ENCODE assay signal across 1 cellular context in genomic region chr13:106072014-106072413, GRCh38.
TF ChIP-seq lines count a peak whose summit lies in the region.

No MANE protein-coding gene starts in this region.

TF ChIP-seq in SK-N-SH, 30 proteins besides CTCF, POLR2A, EP300 and RAD21 (continued from another document):
- peak; percentile 74; the same call in 1 of the 2 replicates for TF ChIP-seq REST (IDR thresholded peaks at IDR 0.05; ENCODE audit: low read depth, low read length)
- no peak for TF ChIP-seq TAF1 (IDR thresholded peaks at IDR 0.05; ENCODE audit: borderline replicate concordance, low read depth, low read length)
- TF ChIP-seq FOXM1 (IDR thresholded peaks at IDR 0.05; ENCODE audit: low read depth) = no peak
- TF ChIP-seq POLR2AphosphoS5 (IDR thresholded peaks at IDR 0.05; ENCODE audit: low read depth, low read length) = no peak
- no peak for TF ChIP-seq IRF3 (IDR thresholded peaks at IDR 0.05; ENCODE audit: low read depth, low read length)
